ENCODE assay signal across 16 cellular contexts in the genomic region with DNA sequence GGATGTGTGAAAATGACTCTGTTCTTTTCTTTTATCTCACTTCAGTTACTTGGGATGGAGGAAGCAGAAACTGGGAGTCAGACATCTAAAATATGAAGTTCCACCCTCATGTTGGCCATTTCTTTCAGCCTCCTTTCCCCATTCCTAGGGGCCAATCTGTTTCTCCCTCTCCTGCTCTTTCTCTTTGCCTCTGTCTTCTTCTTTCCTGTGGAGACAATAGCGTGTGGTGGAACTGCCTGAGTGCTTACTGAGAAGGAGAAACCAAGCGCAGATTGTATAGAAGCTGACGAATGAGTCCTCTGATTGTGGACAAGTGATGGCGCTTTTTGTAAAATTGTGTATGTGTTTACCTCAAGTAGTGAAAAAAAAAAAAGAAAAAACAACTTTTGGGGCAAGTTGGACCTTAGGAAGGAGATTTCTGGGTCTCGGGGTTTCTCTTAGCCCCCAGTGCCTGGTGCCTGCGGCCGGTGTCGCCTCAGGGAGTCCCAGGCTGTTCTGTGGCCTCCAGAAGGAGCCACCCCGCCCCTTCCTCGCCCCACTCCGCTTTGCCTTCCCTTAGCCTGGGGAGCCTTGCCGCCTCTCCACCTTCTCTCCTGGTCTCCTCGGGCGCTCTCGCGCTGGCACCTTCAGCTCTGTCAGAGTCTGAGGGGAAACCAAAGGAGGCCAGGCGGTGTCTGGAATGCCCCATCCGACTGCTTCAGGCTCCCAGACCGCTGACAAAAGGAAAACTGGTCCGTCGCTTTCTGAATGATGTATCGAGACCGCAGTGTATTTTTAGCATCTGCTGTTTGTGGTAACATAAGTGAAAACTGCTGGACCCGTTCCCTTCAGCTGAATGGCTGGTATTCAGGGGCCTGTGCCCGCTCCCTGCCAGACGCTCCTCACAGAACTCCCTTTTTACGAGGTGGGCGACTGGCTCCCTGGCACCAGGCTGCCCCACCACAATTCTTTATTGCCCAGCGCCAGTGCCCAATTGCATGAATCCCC. TPM values are rescaled to one million over a fixed set of nuclear protein-coding genes. Genes with fewer than 3 reads are reported as not detected.
A peak's percentile ranks its signal among the peaks of the same experiment; 100 is the strongest.
DNase-seq lines count a peak whose midpoint lies in the region; ATAC-seq, FAIRE-seq and TF ChIP-seq lines count a peak whose summit lies in the region.
"Had no signal": no experiment of that assay in that cellular context is flagged by ENCODE, and none has a peak within 500 bp of the region (broad histone marks: within the 10 kb centered on the region; RNA-seq: fewer than 3 reads in every experiment).

No MANE protein-coding gene starts in this region.

- peak; percentile 74 for DNase-seq in Ammon's horn (ENCODE audit: low spot score)
- DNase-seq in RPMI7951 (ENCODE audit: low read depth): peak; percentile 98
- peak; percentile 70 to 80 for DNase-seq in foreskin fibroblast
- peak in 9 of 10 donors; percentile 20 to 87 (median 45) for DNase-seq in posterior cingulate gyrus
- DNase-seq in RPMI8226: no peak
- DNase-seq in GM12892 (ENCODE audit: insufficient read length): no peak
- no peak for DNase-seq in NCI-H1048 (lab: John Stamatoyannopoulos, UW)
- DNase-seq: activated CD4-positive, alpha-beta memory T cell treated with anti-CD3 and anti-CD28 coated beads, Interleukin-2, amount 10 ng/mL, durations not matched to agents 7 days and 5 days; glutamatergic neuron; mesendoderm; NCI-H510A treated with DMSO at 0.1 percent for 48 hours; sigmoid colon; SK-N-SH; tibial artery had no signal

- FAIRE-seq in GM12892 (lab: Jason Lieb, UNC): no peak

- no peak for TF ChIP-seq POLR2A in GM12892 (IDR thresholded peaks at IDR 0.05; ENCODE audit: low read depth, low read length)

- no peak for ATAC-seq in esophagus mucosa

- intact Hi-C loops in posterior cingulate gyrus (cut with DNase I): loop anchor here (5.0 kb wide), 1 partner anchor 166 kb away; no protein-coding TSS in a partner anchor

- TF ChIP-seq CTCF in foreskin fibroblast (IDR thresholded peaks at IDR 0.05; ENCODE audit: low read depth, low read length): no peak

- peak overlapping the region; percentile 13 to 17 for H3K4me3 ChIP-seq in foreskin fibroblast (ENCODE audit: low read depth in 1 of 2, low read length in 2 of 2)
- H3K4me3 ChIP-seq: sigmoid colon, tibial artery had no signal

RNA-seq across cellular contexts. Expression of a gene that starts 30.1 kb away (rescaled TPM):
- 91.9 and 99.1 TPM in 2 replicates for total RNA-seq in RPMI7951 (2014; rRNA removed; shearing (Covaris generic))
- 0.30 TPM for polyA plus RNA-seq in GM12892 (2012; ENCODE audit: missing spikeins)
- total RNA-seq in esophagus mucosa: 0.80 TPM

RNA-seq across cellular contexts. Expression of a gene that starts 46.2 kb away (rescaled TPM):
- 68.1 and 79.4 TPM in 2 replicates for total RNA-seq in RPMI7951 (2014; rRNA removed; shearing (Covaris generic))
- polyA plus RNA-seq in GM12892 (2012; ENCODE audit: missing spikeins): not detected
- 9.2 TPM for total RNA-seq in esophagus mucosa
- total RNA-seq: activated CD4-positive, alpha-beta memory T cell treated with anti-CD3 and anti-CD28 coated beads, Interleukin-2, amount 10 ng/mL, durations not matched to agents 7 days and 5 days; OCI-LY7 had no signal

RNA-seq across cellular contexts. Expression of a gene that starts 56.3 kb away (rescaled TPM):
- 73.0 and 92.2 TPM in 2 replicates for total RNA-seq in RPMI7951 (2014; rRNA removed; shearing (Covaris generic))
- 22.3 TPM for polyA plus RNA-seq in GM12892 (2012; ENCODE audit: missing spikeins)
- total RNA-seq in esophagus mucosa: 19.1 TPM

Comparison
In these comparisons a context has a peak if more than half of its experiments do, and no peak if none do; other contexts are left out.
1. DNase-seq: peak in Ammon's horn (single experiment), RPMI7951 (single experiment), foreskin fibroblast (2 of 2) and posterior cingulate gyrus (9 of 10); none in RPMI8226 (single experiment), GM12892 (single experiment) and NCI-H1048 (single experiment).
2. RNA of a gene that starts 30.1 kb away (total RNA-seq): 91.9 to 99.1 TPM in RPMI7951; 0.80 TPM in esophagus mucosa (single experiment); every median in the first group is over 10 times any median in the second.